ENCODE assay signal across 14 cellular contexts in the genomic region with DNA sequence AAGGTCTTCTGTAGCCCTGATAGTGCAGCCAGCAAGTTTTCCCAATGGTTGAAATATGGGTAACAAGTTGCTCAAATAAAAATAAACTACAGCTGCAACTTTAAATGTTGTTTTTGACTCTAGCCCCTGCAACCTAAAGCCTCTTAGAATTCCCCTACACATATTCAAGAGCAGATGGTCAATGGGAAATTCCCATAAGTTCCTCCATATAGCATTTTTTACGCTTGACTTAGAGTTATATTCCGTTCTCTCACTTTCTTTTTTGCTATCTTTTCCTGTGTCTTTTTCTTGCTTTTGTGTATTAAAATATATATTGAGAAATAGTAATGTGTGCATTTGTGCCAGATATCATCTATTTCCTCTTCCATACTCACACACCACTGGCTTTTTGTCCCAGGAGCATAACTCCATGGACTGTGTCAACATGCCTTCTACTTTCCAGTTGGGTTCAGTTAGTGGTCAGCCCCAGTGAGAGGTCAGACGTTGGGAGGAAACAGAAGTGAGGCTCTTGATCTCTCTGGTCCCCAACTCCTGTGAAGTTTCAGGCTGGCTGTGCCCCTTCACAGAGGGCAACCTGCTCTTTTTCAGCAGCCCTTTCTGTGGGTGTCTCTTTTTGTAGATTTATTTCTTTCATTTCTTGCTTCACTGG.
DNase-seq lines count a peak whose midpoint lies in the region; ATAC-seq and TF ChIP-seq lines count a peak whose summit lies in the region.
"Had no signal": no experiment of that assay in that cellular context is flagged by ENCODE, and none has a peak within 500 bp of the region (broad histone marks: within the 10 kb centered on the region; RNA-seq: fewer than 3 reads in every experiment).

No MANE protein-coding gene starts in this region.

- peak overlapping the region; percentile 24; the same call in 1 of the 2 replicates for H3K4me3 ChIP-seq in GM12864 (ENCODE audit: low read depth, low read length)
- H3K4me3 ChIP-seq: prostate gland had no signal

- DNase-seq in GM12864 (ENCODE audit: low read depth) = no peak
- no peak for DNase-seq in RPMI8226
- no peak for DNase-seq in NCI-H2196 treated with DMSO at 0.1 percent for 48 hours (lab: John Stamatoyannopoulos, UW; ENCODE audit: unreplicated experiment)
- no peak for DNase-seq in NCI-H1930 (lab: John Stamatoyannopoulos, UW)
- DNase-seq: activated CD4-positive, CD25-positive, alpha-beta regulatory T cell treated with anti-CD3 and anti-CD28 coated beads, Interleukin-2, amount 50 U/mL, for 72 hours; activated T-cell treated with anti-CD3 and anti-CD28 coated beads, Interleukin-2, amount 50 U/mL, for 4 hours; amygdala; cortex of kidney; NCI-H2171 treated with DMSO at 0.1 percent for 48 hours had no signal

- no peak for TF ChIP-seq CTCF in GM12864 (IDR thresholded peaks at IDR 0.05; ENCODE audit: low read depth, low read length, missing control alignments)

- ATAC-seq in GM19035 (IDR thresholded peaks at IDR 0.05; ENCODE audit: unreplicated experiment) = peak; percentile 46
- peak; percentile 41 for ATAC-seq in HG02642 (IDR thresholded peaks at IDR 0.05; ENCODE audit: poor library complexity, unreplicated experiment)
- ATAC-seq in HG03565 (IDR thresholded peaks at IDR 0.05; ENCODE audit: unreplicated experiment) = peak; percentile 21
- ATAC-seq in GM18519 (IDR thresholded peaks at IDR 0.05; ENCODE audit: low FRiP score, unreplicated experiment) = no peak
- ATAC-seq: activated T-cell treated with anti-CD3 and anti-CD28 coated beads, Interleukin-2, amount 50 U/mL, for 4 hours had no signal
